In the genomic region with DNA sequence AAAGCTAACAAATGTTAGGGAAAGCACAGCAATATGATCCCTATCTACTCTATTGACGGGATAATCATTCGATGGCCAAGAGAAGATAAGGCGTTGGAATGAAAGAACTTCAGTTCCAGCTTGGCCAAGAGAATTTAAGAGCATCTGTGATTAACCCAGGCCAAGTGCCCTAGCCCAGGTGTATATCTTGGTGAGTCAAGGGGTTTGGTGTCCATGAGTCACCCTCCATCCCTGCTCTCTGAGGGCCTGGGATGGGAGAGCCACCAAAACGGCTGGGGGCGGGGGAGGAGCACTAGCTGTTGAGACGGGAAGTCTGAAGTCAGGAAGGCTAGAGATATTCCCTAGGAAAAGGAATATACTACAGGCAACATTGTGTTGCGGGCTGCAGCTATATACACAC, we compare ENCODE assay signal across 1 cellular context.
TF ChIP-seq lines count a peak whose summit lies in the region.

No MANE protein-coding gene starts in this region.

TF ChIP-seq in HepG2, 621 proteins besides CTCF, POLR2A, EP300 and RAD21 (continued from another document):
- TF ChIP-seq, protein P1, sequence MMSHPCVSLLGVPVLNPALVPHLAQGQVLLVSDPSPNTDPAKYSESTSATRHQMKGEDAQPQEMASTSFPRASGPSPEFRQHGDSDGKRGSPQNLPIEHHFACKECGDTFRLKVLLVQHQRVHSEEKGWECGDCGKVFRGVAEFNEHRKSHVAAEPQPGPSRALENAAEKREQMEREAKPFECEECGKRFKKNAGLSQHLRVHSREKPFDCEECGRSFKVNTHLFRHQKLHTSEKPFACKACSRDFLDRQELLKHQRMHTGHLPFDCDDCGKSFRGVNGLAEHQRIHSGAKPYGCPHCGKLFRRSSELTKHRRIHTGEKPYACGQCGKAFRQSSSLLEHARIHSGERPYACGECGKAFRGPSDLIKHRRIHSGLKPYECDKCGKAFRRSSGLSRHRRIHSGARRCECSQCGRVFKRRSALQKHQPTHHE (CRISPR knock-in tag; IDR thresholded peaks at IDR 0.05; ENCODE audit: borderline replicate concordance), result no peak
- TF ChIP-seq, protein P2, sequence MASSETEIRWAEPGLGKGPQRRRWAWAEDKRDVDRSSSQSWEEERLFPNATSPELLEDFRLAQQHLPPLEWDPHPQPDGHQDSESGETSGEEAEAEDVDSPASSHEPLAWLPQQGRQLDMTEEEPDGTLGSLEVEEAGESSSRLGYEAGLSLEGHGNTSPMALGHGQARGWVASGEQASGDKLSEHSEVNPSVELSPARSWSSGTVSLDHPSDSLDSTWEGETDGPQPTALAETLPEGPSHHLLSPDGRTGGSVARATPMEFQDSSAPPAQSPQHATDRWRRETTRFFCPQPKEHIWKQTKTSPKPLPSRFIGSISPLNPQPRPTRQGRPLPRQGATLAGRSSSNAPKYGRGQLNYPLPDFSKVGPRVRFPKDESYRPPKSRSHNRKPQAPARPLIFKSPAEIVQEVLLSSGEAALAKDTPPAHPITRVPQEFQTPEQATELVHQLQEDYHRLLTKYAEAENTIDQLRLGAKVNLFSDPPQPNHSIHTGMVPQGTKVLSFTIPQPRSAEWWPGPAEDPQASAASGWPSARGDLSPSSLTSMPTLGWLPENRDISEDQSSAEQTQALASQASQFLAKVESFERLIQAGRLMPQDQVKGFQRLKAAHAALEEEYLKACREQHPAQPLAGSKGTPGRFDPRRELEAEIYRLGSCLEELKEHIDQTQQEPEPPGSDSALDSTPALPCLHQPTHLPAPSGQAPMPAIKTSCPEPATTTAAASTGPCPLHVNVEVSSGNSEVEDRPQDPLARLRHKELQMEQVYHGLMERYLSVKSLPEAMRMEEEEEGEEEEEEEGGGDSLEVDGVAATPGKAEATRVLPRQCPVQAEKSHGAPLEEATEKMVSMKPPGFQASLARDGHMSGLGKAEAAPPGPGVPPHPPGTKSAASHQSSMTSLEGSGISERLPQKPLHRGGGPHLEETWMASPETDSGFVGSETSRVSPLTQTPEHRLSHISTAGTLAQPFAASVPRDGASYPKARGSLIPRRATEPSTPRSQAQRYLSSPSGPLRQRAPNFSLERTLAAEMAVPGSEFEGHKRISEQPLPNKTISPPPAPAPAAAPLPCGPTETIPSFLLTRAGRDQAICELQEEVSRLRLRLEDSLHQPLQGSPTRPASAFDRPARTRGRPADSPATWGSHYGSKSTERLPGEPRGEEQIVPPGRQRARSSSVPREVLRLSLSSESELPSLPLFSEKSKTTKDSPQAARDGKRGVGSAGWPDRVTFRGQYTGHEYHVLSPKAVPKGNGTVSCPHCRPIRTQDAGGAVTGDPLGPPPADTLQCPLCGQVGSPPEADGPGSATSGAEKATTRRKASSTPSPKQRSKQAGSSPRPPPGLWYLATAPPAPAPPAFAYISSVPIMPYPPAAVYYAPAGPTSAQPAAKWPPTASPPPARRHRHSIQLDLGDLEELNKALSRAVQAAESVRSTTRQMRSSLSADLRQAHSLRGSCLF (CRISPR knock-in tag; IDR thresholded peaks at IDR 0.05; ENCODE audit: borderline replicate concordance), result no peak
- TF ChIP-seq ZNF577 (CRISPR knock-in tag; IDR thresholded peaks at IDR 0.05; ENCODE audit: borderline replicate concordance, low read depth), result no peak
- TF ChIP-seq, protein P3, sequence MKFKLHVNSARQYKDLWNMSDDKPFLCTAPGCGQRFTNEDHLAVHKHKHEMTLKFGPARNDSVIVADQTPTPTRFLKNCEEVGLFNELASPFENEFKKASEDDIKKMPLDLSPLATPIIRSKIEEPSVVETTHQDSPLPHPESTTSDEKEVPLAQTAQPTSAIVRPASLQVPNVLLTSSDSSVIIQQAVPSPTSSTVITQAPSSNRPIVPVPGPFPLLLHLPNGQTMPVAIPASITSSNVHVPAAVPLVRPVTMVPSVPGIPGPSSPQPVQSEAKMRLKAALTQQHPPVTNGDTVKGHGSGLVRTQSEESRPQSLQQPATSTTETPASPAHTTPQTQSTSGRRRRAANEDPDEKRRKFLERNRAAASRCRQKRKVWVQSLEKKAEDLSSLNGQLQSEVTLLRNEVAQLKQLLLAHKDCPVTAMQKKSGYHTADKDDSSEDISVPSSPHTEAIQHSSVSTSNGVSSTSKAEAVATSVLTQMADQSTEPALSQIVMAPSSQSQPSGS (CRISPR knock-in tag; IDR thresholded peaks at IDR 0.05), result no peak
- TF ChIP-seq, protein P4, sequence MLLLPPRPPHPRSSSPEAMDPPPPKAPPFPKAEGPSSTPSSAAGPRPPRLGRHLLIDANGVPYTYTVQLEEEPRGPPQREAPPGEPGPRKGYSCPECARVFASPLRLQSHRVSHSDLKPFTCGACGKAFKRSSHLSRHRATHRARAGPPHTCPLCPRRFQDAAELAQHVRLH (CRISPR knock-in tag; IDR thresholded peaks at IDR 0.05; ENCODE audit: borderline replicate concordance, low read depth), result no peak
- TF ChIP-seq ZNF678 (CRISPR knock-in tag; IDR thresholded peaks at IDR 0.05), result no peak
- TF ChIP-seq ZEB1 (IDR thresholded peaks at IDR 0.05; ENCODE audit: insufficient replicate concordance, low read depth), result no peak
- no peak for TF ChIP-seq MYC (CRISPR knock-in tag; IDR thresholded peaks at IDR 0.05; ENCODE audit: borderline replicate concordance)
- TF ChIP-seq MXD3 (CRISPR knock-in tag; IDR thresholded peaks at IDR 0.05), result no peak
- no peak for TF ChIP-seq POLR2AphosphoS2 (IDR thresholded peaks at IDR 0.05; ENCODE audit: low read depth, low read length)
- no peak for TF ChIP-seq ZBTB3 (CRISPR knock-in tag; IDR thresholded peaks at IDR 0.05; ENCODE audit: borderline replicate concordance, low read depth)
